13 cellular contexts compared by ENCODE assay signal in the genomic region with DNA sequence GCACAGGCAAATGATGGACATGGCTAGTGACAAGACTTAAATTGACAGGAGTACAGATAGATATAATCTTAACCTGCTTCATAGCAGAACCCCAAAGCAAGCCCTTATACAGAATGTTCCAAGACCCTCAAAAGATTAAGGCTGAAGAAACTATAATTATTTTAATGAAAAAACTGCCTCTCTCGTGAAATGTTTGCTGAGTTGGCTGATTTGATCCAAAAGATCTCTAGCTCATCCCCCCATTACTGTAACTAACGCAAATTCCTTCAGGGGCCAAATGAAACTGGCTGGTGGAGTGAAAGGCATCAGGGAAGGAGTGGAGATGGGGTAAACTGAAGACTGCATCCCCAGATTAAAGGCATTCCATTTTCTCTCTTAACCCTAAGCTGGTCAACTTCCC. TPM values are rescaled to one million over a fixed set of nuclear protein-coding genes. Genes with fewer than 3 reads are reported as not detected.
DNase-seq lines count a peak whose midpoint lies in the region; TF ChIP-seq lines count a peak whose summit lies in the region.
"Had no signal": no experiment of that assay in that cellular context is flagged by ENCODE, and none has a peak within 500 bp of the region (broad histone marks: within the 10 kb centered on the region; RNA-seq: fewer than 3 reads in every experiment).

No MANE protein-coding gene starts in this region.

- peak overlapping the region; percentile 41 for H3K9ac ChIP-seq in SK-N-MC (ENCODE audit: insufficient read length)
- no peak overlapping the region for H3K9ac ChIP-seq in endodermal cell (ENCODE audit: extremely low read depth, low read length, poor library complexity, severe bottlenecking)
- H3K9ac ChIP-seq: GM23248 had no signal

- H3K4me1 Mint-ChIP-seq in progenitor cell of endocrine pancreas (ENCODE audit: low read depth) = no peaks in the 10 kb centered on the region
- H3K4me1 Mint-ChIP-seq in endodermal cell = peaks cover 1% of the 10 kb centered on the region

- H3K9me3 ChIP-seq in SK-N-MC (ENCODE audit: low read depth, low read length) (no peaks in the 10 kb centered on the region), endodermal cell (ENCODE audit: control insufficient read depth, low read length) (peaks cover 3% of the 10 kb centered on the region)
- H3K9me3 ChIP-seq: Caco-2, HAP-1 had no signal

- H3K27ac Mint-ChIP-seq in progenitor cell of endocrine pancreas (peak overlapping the region; percentile 2), endodermal cell (no peak overlapping the region)
- H3K27ac Mint-ChIP-seq: CD4-positive, alpha-beta T cell had no signal

- WGBS in endodermal cell (ENCODE audit: insufficient coverage in 1 of 2, insufficient read length in 1 of 2), 2 experiments = 100% methylated on average over 1 of the region's 2 CpGs; no CpG with 5 or more reads in 1 of the 2 experiments

- no peak overlapping the region for H3K4me3 Mint-ChIP-seq in progenitor cell of endocrine pancreas (ENCODE audit: low read depth)
- no peak overlapping the region for H3K4me3 Mint-ChIP-seq in endodermal cell
- H3K4me3 Mint-ChIP-seq: CD4-positive, alpha-beta T cell had no signal

- no peaks in the 10 kb centered on the region for H3K4me1 ChIP-seq in endodermal cell (ENCODE audit: control insufficient read depth, insufficient read depth, low read length)
- H3K4me1 ChIP-seq: Caco-2, HAP-1 had no signal

- H3K4me3 ChIP-seq in SK-N-MC (no peak overlapping the region), endodermal cell (ENCODE audit: low read length) (no peak overlapping the region)
- H3K4me3 ChIP-seq: GM23248, HAP-1 had no signal

- H3K9me3 Mint-ChIP-seq in progenitor cell of endocrine pancreas (ENCODE audit: low read depth) (no peaks in the 10 kb centered on the region), endodermal cell (no peaks in the 10 kb centered on the region)
- H3K9me3 Mint-ChIP-seq: CD4-positive, alpha-beta T cell had no signal

- H3K36me3 ChIP-seq in SK-N-MC (ENCODE audit: insufficient read depth, low read length) (peaks cover 24% of the 10 kb centered on the region; the same call in 1 of the 2 replicates), endodermal cell (ENCODE audit: control insufficient read depth, insufficient read depth, low read length) (peaks cover 35% of the 10 kb centered on the region)

- H3K27me3 Mint-ChIP-seq in progenitor cell of endocrine pancreas (no peaks in the 10 kb centered on the region), endodermal cell (ENCODE audit: insufficient read depth) (no peaks in the 10 kb centered on the region)
- H3K27me3 Mint-ChIP-seq: CD4-positive, alpha-beta T cell had no signal

- DNase-seq in SK-N-MC (ENCODE audit: low read depth, low spot score) = no peak
- DNase-seq in progenitor cell of endocrine pancreas (ENCODE audit: low spot score, unreplicated experiment) = no peak
- DNase-seq in endodermal cell = no peak
- no peak for DNase-seq in hepatic stellate cell (ENCODE audit: low spot score)
- DNase-seq: Caco-2; CD4-positive, alpha-beta T cell; DMS153; DMS79; GDM1 had no signal

- no peaks in the 10 kb centered on the region for H3K27me3 ChIP-seq in endodermal cell (ENCODE audit: control insufficient read depth, insufficient read depth, low read length, poor library complexity, severe bottlenecking)

- peak overlapping the region; percentile 48 for H3K27ac ChIP-seq in SK-N-MC
- H3K27ac ChIP-seq in endodermal cell (ENCODE audit: low read depth, low read length) = no peak overlapping the region
- H3K27ac ChIP-seq: C4-2B, GM23248 had no signal

- peaks cover 24% of the 10 kb centered on the region for H3K36me3 Mint-ChIP-seq in progenitor cell of endocrine pancreas (ENCODE audit: insufficient read depth)
- H3K36me3 Mint-ChIP-seq in endodermal cell (ENCODE audit: low read depth) = peaks cover 24% of the 10 kb centered on the region

- TF ChIP-seq CTCF in progenitor cell of endocrine pancreas (IDR thresholded peaks at IDR 0.05; ENCODE audit: unreplicated experiment) (no peak), endodermal cell (conservative IDR thresholded peaks at IDR 0.05) (no peak)

RNA-seq across cellular contexts. Expression of a gene that starts 19.3 kb away (rescaled TPM):
- total RNA-seq in progenitor cell of endocrine pancreas (45.2 and 47.3 TPM in 2 replicates), endodermal cell (10 to 100 TPM; 25.3 to 26.6 TPM)
- 55.6 TPM for polyA plus RNA-seq in endodermal cell (2013, experiment 1 of 2)
- 49.6 TPM for polyA plus RNA-seq in endodermal cell (2013, experiment 2 of 2)

RNA-seq across cellular contexts. Expression of a gene that starts 26.9 kb away (rescaled TPM):
- total RNA-seq in progenitor cell of endocrine pancreas (2.8 and 3.0 TPM in 2 replicates), endodermal cell (1 to 10 TPM; 1.7 to 2.7 TPM)
- polyA plus RNA-seq in endodermal cell (2013, experiment 1 of 2) = 3.3 TPM
- 3.4 TPM for polyA plus RNA-seq in endodermal cell (2013, experiment 2 of 2)

RNA-seq across cellular contexts. Expression of a gene that starts 27.2 kb away (rescaled TPM):
- total RNA-seq in progenitor cell of endocrine pancreas (25.7 and 28.4 TPM in 2 replicates), endodermal cell (10 to 100 TPM; 11.6 to 12.7 TPM)
- polyA plus RNA-seq in endodermal cell (2013, experiment 1 of 2) = 38.3 TPM
- polyA plus RNA-seq in endodermal cell (2013, experiment 2 of 2) = 30.1 TPM

RNA-seq across cellular contexts. Expression of a gene that starts 59.5 kb away (rescaled TPM):
- total RNA-seq in progenitor cell of endocrine pancreas (1.2 TPM in 1 of 2 replicates, not detected in the other), endodermal cell (1 to 10 TPM in 1 of 2 donors, under 1 TPM in 1; 0.84 to 4.4 TPM)
- polyA plus RNA-seq in endodermal cell (2013, experiment 1 of 2) = 1.4 TPM
- 1.3 TPM for polyA plus RNA-seq in endodermal cell (2013, experiment 2 of 2)
- total RNA-seq: CD4-positive, alpha-beta T cell; Daoy had no signal
